13 cellular contexts compared by ENCODE assay signal in the genomic region with DNA sequence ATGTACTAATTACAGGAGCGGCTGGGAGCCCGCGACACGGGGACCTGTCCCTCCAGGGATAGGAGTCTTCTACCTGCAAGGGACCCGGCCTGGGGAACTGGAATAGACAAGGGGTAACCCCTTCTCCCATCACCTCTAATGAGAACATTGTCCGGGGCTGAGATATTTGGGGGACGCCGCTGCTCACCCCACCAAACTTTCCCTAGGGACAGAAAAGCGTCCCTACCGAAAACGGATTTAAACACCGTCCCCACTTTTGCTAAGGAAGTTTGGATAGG. TPM values are rescaled to one million over a fixed set of nuclear protein-coding genes. Genes with fewer than 3 reads are reported as not detected.
DNase-seq lines count a peak whose midpoint lies in the region; ATAC-seq and TF ChIP-seq lines count a peak whose summit lies in the region.
"Had no signal": no experiment of that assay in that cellular context is flagged by ENCODE, and none has a peak within 500 bp of the region (broad histone marks: within the 10 kb centered on the region; RNA-seq: fewer than 3 reads in every experiment).

No MANE protein-coding gene starts in this region.

- H3K27me3 ChIP-seq in right atrium auricular region: peaks cover 3 to 25% of the 10 kb centered on the region in 2 donors
- peaks cover 8 to 80% (median 36%) of the 10 kb centered on the region in 3 experiments for H3K27me3 ChIP-seq in neuronal stem cell (ENCODE audit: control insufficient read depth in 3 of 3, insufficient read depth in 3 of 3, low read depth in 1 of 3, low read length in 3 of 3)
- no peaks in the 10 kb centered on the region for H3K27me3 ChIP-seq in Caco-2 (replicated peaks; ENCODE audit: control insufficient read depth, insufficient read depth, low read length)

- H3K14ac ChIP-seq in neuronal stem cell (ENCODE audit: low read length): no peak overlapping the region

- peaks cover 0 to 65% of the 10 kb centered on the region in 2 donors for H3K4me1 ChIP-seq in right atrium auricular region
- H3K4me1 ChIP-seq in neuronal stem cell (ENCODE audit: control insufficient read depth in 2 of 2, insufficient read depth in 1 of 2, low read depth in 1 of 2, low read length in 2 of 2): peaks cover 5 to 10% of the 10 kb centered on the region in 2 donors
- peaks cover 4% of the 10 kb centered on the region; the same call in 1 of the 2 replicates for H3K4me1 ChIP-seq in Caco-2

- no peaks in the 10 kb centered on the region for H3K4me1 Mint-ChIP-seq in T-helper 2 cell treated with Interferon-gamma antibody and Interleukin-4, amounts not matched to agents 5 μg/mL and 100 μg/mL, for 36 hours (ENCODE audit: low read depth)
- no peaks in the 10 kb centered on the region for H3K4me1 Mint-ChIP-seq in Caco-2 (ENCODE audit: low read depth, unreplicated experiment)

- no peak overlapping the region for H4K91ac ChIP-seq in neuronal stem cell (ENCODE audit: low read depth, low read length, poor library complexity)

- POLR2A ChIA-PET in Caco-2 (lab: Charles Lee): no interaction called here

- peaks cover 8% of the 10 kb centered on the region for H3K79me1 ChIP-seq in neuronal stem cell (ENCODE audit: low read depth, low read length)

- H3K4me3 Mint-ChIP-seq in T-helper 2 cell treated with Interferon-gamma antibody and Interleukin-4, amounts not matched to agents 5 μg/mL and 100 μg/mL, for 36 hours: no peak overlapping the region
- H3K4me3 Mint-ChIP-seq in Caco-2 (ENCODE audit: unreplicated experiment): no peak overlapping the region

- peak overlapping the region; percentile 80 for H2BK12ac ChIP-seq in neuronal stem cell (ENCODE audit: low read length)

- peak overlapping the region; percentile 8 to 41 for H3K4me3 ChIP-seq in right atrium auricular region
- peak overlapping the region; percentile 43 for H3K4me3 ChIP-seq in fibroblast of pulmonary artery (replicated peaks; ENCODE audit: low read depth, low read length)
- peak overlapping the region in 1 of 2 donors; percentile 77 for H3K4me3 ChIP-seq in neuronal stem cell (ENCODE audit: low read length in 2 of 2)
- H3K4me3 ChIP-seq in Caco-2 (ENCODE audit: low read depth, low read length): no peak overlapping the region

- TF ChIP-seq CTCF in right atrium auricular region (IDR thresholded peaks at IDR 0.05) (no peak), fibroblast of pulmonary artery (IDR thresholded peaks at IDR 0.05; ENCODE audit: low read length, missing control alignments) (no peak), Caco-2 (IDR thresholded peaks at IDR 0.05; ENCODE audit: insufficient read depth in 1 of 2, low read depth in 1 of 2, low read length in 1 of 2, severe bottlenecking in 1 of 2, unreplicated experiment in 1 of 2) (no peak)

- CTCF ChIA-PET in Caco-2 (lab: Charles Lee): no interaction called here

- H2BK120ac ChIP-seq in neuronal stem cell (ENCODE audit: low read depth, low read length): peak overlapping the region; percentile 61

- no peak overlapping the region for H3K4ac ChIP-seq in neuronal stem cell (ENCODE audit: low read length)

- no peak overlapping the region for H2AFZ ChIP-seq in neuronal stem cell (ENCODE audit: low read length)

- intact Hi-C loops in left cardiac atrium (cut with DNase I) (no loop called here), Caco-2 (cut with micrococcal nuclease; ENCODE audit: unreplicated experiment) (loop anchor here (5.0 kb wide), 1 partner anchor 160 kb away; no protein-coding TSS in a partner anchor)

- WGBS in neuronal stem cell (ENCODE audit: extremely low coverage in 2 of 2, insufficient read length in 2 of 2, insufficient replicate concordance in 1 of 2), 2 donors: no CpG with 5 or more reads among the region's 12 CpGs

- no TSS peak for BruUV-seq in Caco-2 (replicated peaks; lab: Mats Ljungman, UMichigan)

- peak overlapping the region; percentile 77 for H2BK15ac ChIP-seq in neuronal stem cell (ENCODE audit: low read length)

- H2AK5ac ChIP-seq in neuronal stem cell (ENCODE audit: low read depth, low read length): peak overlapping the region; percentile 73

- H3K36me3 ChIP-seq in right atrium auricular region: no peaks in the 10 kb centered on the region
- H3K36me3 ChIP-seq in neuronal stem cell (replicated peaks in 1 of 2; ENCODE audit: control insufficient read depth in 2 of 2, insufficient read depth in 2 of 2, low read length in 2 of 2): no peaks in the 10 kb centered on the region
- no peaks in the 10 kb centered on the region for H3K36me3 ChIP-seq in Caco-2 (ENCODE audit: control insufficient read depth, insufficient read depth, low read length)

- DNase-seq in right atrium auricular region (ENCODE audit: low spot score): no peak
- no peak for DNase-seq in left cardiac atrium
- DNase-seq in fibroblast of pulmonary artery (ENCODE audit: low read depth): no peak
- no peak for DNase-seq in neuronal stem cell (ENCODE audit: low spot score)
- no peak for DNase-seq in NCI-H187 treated with DMSO at 0.1 percent for 48 hours (lab: John Stamatoyannopoulos, UW)
- DNase-seq in T-helper 2 cell treated with Interferon-gamma antibody and Interleukin-4, amounts not matched to agents 5 μg/mL and 100 μg/mL, for 36 hours (ENCODE audit: low spot score): no peak
- DNase-seq in NCI-H2196 (lab: John Stamatoyannopoulos, UW; ENCODE audit: unreplicated experiment): no peak
- DNase-seq in Caco-2: no peak
- DNase-seq: MV-4-11; stimulated activated naive CD8-positive, alpha-beta T cell treated with anti-CD3 and anti-CD28 coated beads, Interleukin-15, Interleukin-2, amounts not matched to agents 100 U/mL and 50 U/mL, for 24 hours had no signal

- peaks cover 70% of the 10 kb centered on the region for H3K27me3 Mint-ChIP-seq in T-helper 2 cell treated with Interferon-gamma antibody and Interleukin-4, amounts not matched to agents 5 μg/mL and 100 μg/mL, for 36 hours (ENCODE audit: low read depth)
- no peaks in the 10 kb centered on the region for H3K27me3 Mint-ChIP-seq in Caco-2 (ENCODE audit: insufficient read depth, unreplicated experiment)

- H3K23ac ChIP-seq in neuronal stem cell (ENCODE audit: low read depth, low read length, poor library complexity): peak overlapping the region; percentile 70

- H3K27ac ChIP-seq in right atrium auricular region (no peak overlapping the region), neuronal stem cell (replicated peaks; ENCODE audit: low read length) (no peak overlapping the region)
- H3K27ac ChIP-seq: epithelial cell of prostate had no signal

- H3K18ac ChIP-seq in neuronal stem cell (ENCODE audit: low read length): peak overlapping the region; percentile 98

- no peak overlapping the region for H3K27ac Mint-ChIP-seq in T-helper 2 cell treated with Interferon-gamma antibody and Interleukin-4, amounts not matched to agents 5 μg/mL and 100 μg/mL, for 36 hours
- H3K27ac Mint-ChIP-seq in Caco-2 (ENCODE audit: unreplicated experiment): no peak overlapping the region
- H3K27ac Mint-ChIP-seq: activated naive CD8-positive, alpha-beta T cell had no signal

- H4K8ac ChIP-seq in neuronal stem cell (ENCODE audit: low read depth, low read length): no peak overlapping the region

- H3K9me3 Mint-ChIP-seq in T-helper 2 cell treated with Interferon-gamma antibody and Interleukin-4, amounts not matched to agents 5 μg/mL and 100 μg/mL, for 36 hours: no peaks in the 10 kb centered on the region
- no peaks in the 10 kb centered on the region for H3K9me3 Mint-ChIP-seq in Caco-2 (ENCODE audit: unreplicated experiment)

- H3K36me3 Mint-ChIP-seq in T-helper 2 cell treated with Interferon-gamma antibody and Interleukin-4, amounts not matched to agents 5 μg/mL and 100 μg/mL, for 36 hours (ENCODE audit: low read depth): no peaks in the 10 kb centered on the region
- peaks cover 23% of the 10 kb centered on the region for H3K36me3 Mint-ChIP-seq in Caco-2 (ENCODE audit: insufficient read depth, unreplicated experiment)
- H3K36me3 Mint-ChIP-seq: activated naive CD8-positive, alpha-beta T cell had no signal

- no peak for ATAC-seq in left cardiac atrium
- ATAC-seq: stimulated activated naive CD8-positive, alpha-beta T cell treated with anti-CD3 and anti-CD28 coated beads, Interleukin-15, Interleukin-2, amounts not matched to agents 100 U/mL and 50 U/mL, for 24 hours had no signal

- H3K9me3 ChIP-seq in right atrium auricular region (no peaks in the 10 kb centered on the region), neuronal stem cell (replicated peaks in 1 of 2; ENCODE audit: control insufficient read depth in 2 of 2, insufficient read depth in 1 of 2, low read depth in 1 of 2, low read length in 2 of 2) (peaks cover 0 to 3% of the 10 kb centered on the region in 2 donors), Caco-2 (no peaks in the 10 kb centered on the region)

- peak overlapping the region; percentile 98 for H3K4me2 ChIP-seq in neuronal stem cell (ENCODE audit: insufficient read depth, low read length, poor library complexity, severe bottlenecking)

- no peak overlapping the region for H3K9ac ChIP-seq in neuronal stem cell (ENCODE audit: low read depth, low read length, poor library complexity)

- peak overlapping the region; percentile 15 for H2BK5ac ChIP-seq in neuronal stem cell (ENCODE audit: low read length)

RNA-seq across cellular contexts. Expression of gene SOX9, which starts 3.4 kb away (rescaled TPM):
- total RNA-seq in right atrium auricular region: 10 to 100 TPM in 1 of 2 donors, 1 to 10 TPM in 1; 7.0 to 20.6 TPM
- 10 to 100 TPM; 12.4 to 16.3 TPM for total RNA-seq in left cardiac atrium
- 65.2 TPM for polyA plus RNA-seq in neuronal stem cell (2013, experiment 1 of 2)
- polyA plus RNA-seq in neuronal stem cell (2013, experiment 2 of 2): 69.2 TPM
- 46.2 and 51.5 TPM in 2 replicates for total RNA-seq in Caco-2 (2022)
- total RNA-seq: lung microvascular endothelial cell had no signal
